1 cellular context compared by ENCODE assay signal in genomic region chr18:37393221-37393828, GRCh38.
TF ChIP-seq lines count a peak whose summit lies in the region.

No MANE protein-coding gene starts in this region.

TF ChIP-seq in SK-N-SH treated with all-trans-retinoic acid at 6 μM for 48 hours, 23 proteins besides CTCF, POLR2A, EP300 and RAD21 (continued from another document):
- TF ChIP-seq, protein P1, sequence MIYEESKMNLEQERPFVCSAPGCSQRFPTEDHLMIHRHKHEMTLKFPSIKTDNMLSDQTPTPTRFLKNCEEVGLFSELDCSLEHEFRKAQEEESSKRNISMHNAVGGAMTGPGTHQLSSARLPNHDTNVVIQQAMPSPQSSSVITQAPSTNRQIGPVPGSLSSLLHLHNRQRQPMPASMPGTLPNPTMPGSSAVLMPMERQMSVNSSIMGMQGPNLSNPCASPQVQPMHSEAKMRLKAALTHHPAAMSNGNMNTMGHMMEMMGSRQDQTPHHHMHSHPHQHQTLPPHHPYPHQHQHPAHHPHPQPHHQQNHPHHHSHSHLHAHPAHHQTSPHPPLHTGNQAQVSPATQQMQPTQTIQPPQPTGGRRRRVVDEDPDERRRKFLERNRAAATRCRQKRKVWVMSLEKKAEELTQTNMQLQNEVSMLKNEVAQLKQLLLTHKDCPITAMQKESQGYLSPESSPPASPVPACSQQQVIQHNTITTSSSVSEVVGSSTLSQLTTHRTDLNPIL (CRISPR knock-in tag; IDR thresholded peaks at IDR 0.05; ENCODE audit: low read depth): no peak
- TF ChIP-seq ESRRG (CRISPR knock-in tag; IDR thresholded peaks at IDR 0.05) (no peak), TCF4 (CRISPR knock-in tag; IDR thresholded peaks at IDR 0.05; ENCODE audit: borderline replicate concordance) (no peak), PPARA (CRISPR knock-in tag; IDR thresholded peaks at IDR 0.05; ENCODE audit: borderline replicate concordance) (no peak), SNAI2 (CRISPR knock-in tag; IDR thresholded peaks at IDR 0.05) (no peak), ZNF70 (CRISPR knock-in tag; IDR thresholded peaks at IDR 0.05) (no peak), RARB (CRISPR knock-in tag; IDR thresholded peaks at IDR 0.05) (no peak), BACH2 (CRISPR knock-in tag; IDR thresholded peaks at IDR 0.05; ENCODE audit: borderline replicate concordance) (no peak), ZNF8 (CRISPR knock-in tag; IDR thresholded peaks at IDR 0.05) (no peak), ZNF565 (CRISPR knock-in tag; conservative IDR thresholded peaks at IDR 0.05; ENCODE audit: low read depth) (no peak)
